Comparison of ENCODE assay signal across 9 cellular contexts in genomic region chr19:43575955-43576451, GRCh38. TPM values are rescaled to one million over a fixed set of nuclear protein-coding genes. Genes with fewer than 3 reads are reported as not detected.
DNase-seq lines count a peak whose midpoint lies in the region; ATAC-seq and TF ChIP-seq lines count a peak whose summit lies in the region.
"Had no signal": no experiment of that assay in that cellular context is flagged by ENCODE, and none has a peak within 500 bp of the region (broad histone marks: within the 10 kb centered on the region; RNA-seq: fewer than 3 reads in every experiment).

No MANE protein-coding gene starts in this region.

- peaks cover 0 to 28% (median 0%) of the 10 kb centered on the region in 9 donors for H3K36me3 ChIP-seq in heart right ventricle
- H3K36me3 ChIP-seq in spleen: peaks cover 0 to 31% (median 3%) of the 10 kb centered on the region in 6 donors

- H3K4me3 ChIP-seq in heart right ventricle (peak overlapping the region in 9 of 10 donors; percentile 56 to 93 (median 77)), spleen (peak overlapping the region; percentile 20 to 93 (median 75))

- no peaks in the 10 kb centered on the region for H3K9me3 ChIP-seq in heart right ventricle
- no peaks in the 10 kb centered on the region for H3K9me3 ChIP-seq in spleen

- WGBS in heart right ventricle, 2 donors: 51 to 62% methylated on average over 28 of the region's 28 CpGs
- 51 to 71% (median 68%) methylated on average over 28 of the region's 28 CpGs for WGBS in spleen, 5 donors

- no peaks in the 10 kb centered on the region for H3K9me3 Mint-ChIP-seq in T-helper 1 cell treated with Interleukin-12 subunit alpha and Interleukin-12 subunit beta and Interleukin-4 antibody, amounts not matched to agents 30 μg/mL and 1 μg/mL, for 36 hours

- peaks cover 6% of the 10 kb centered on the region for H3K27me3 Mint-ChIP-seq in T-helper 1 cell treated with Interleukin-12 subunit alpha and Interleukin-12 subunit beta and Interleukin-4 antibody, amounts not matched to agents 30 μg/mL and 1 μg/mL, for 36 hours (ENCODE audit: low read depth)

- no peak for DNase-seq in T-helper 1 cell
- no peak for DNase-seq in heart right ventricle
- DNase-seq in spleen: peak; percentile 77
- DNase-seq in NCI-H82 treated with DMSO at 0.1 percent for 48 hours (lab: John Stamatoyannopoulos, UW; ENCODE audit: unreplicated experiment): no peak
- DNase-seq in central memory CD4-positive, alpha-beta T cell: no peak

- H3K4me1 ChIP-seq in heart right ventricle (peaks cover 5 to 34% (median 14%) of the 10 kb centered on the region in 9 donors), spleen (peaks cover 9 to 72% (median 36%) of the 10 kb centered on the region in 6 donors)

- no peak for TF ChIP-seq POLR2A in spleen (IDR thresholded peaks at IDR 0.05)

- TF ChIP-seq CTCF in VCaP (conservative IDR thresholded peaks at IDR 0.05) (no peak), heart right ventricle (IDR thresholded peaks at IDR 0.05) (no peak), spleen (IDR thresholded peaks at IDR 0.05 in 8 of 11, conservative IDR thresholded peaks at IDR 0.05 in 3 of 11) (no peak)

- peak overlapping the region; percentile 54 for H3K4me3 Mint-ChIP-seq in T-helper 1 cell treated with Interleukin-12 subunit alpha and Interleukin-12 subunit beta and Interleukin-4 antibody, amounts not matched to agents 30 μg/mL and 1 μg/mL, for 36 hours

- H3K36me3 Mint-ChIP-seq in T-helper 1 cell treated with Interleukin-12 subunit alpha and Interleukin-12 subunit beta and Interleukin-4 antibody, amounts not matched to agents 30 μg/mL and 1 μg/mL, for 36 hours (ENCODE audit: low read depth): peaks cover 2% of the 10 kb centered on the region

- H3K27ac ChIP-seq in VCaP (peak overlapping the region; percentile 88), heart right ventricle (peak overlapping the region in 6 of 10 donors; percentile 45 to 90 (median 78)), spleen (peak overlapping the region in 7 of 8 donors; percentile 22 to 93 (median 86))

- ATAC-seq in heart right ventricle: peak in 2 of 8 donors; percentile 2 to 6
- ATAC-seq in HG02759 (IDR thresholded peaks at IDR 0.05; ENCODE audit: unreplicated experiment): no peak

- intact Hi-C loops in heart right ventricle (cut with DNase I): loop anchor here in 5 of 10 donors (1.0 to 2.0 kb wide), 2 partner anchors 17 to 20 kb away; partner anchors contain the start of genes IRGQ (in 4 of the 5) and ZNF576 (in 4 of the 5)
- intact Hi-C loops in spleen (cut with DNase I; ENCODE audit: low total_unique reads): no loop called here

- peaks cover 34% of the 10 kb centered on the region for H3K4me1 Mint-ChIP-seq in T-helper 1 cell treated with Interleukin-12 subunit alpha and Interleukin-12 subunit beta and Interleukin-4 antibody, amounts not matched to agents 30 μg/mL and 1 μg/mL, for 36 hours (ENCODE audit: low read depth)

- H3K27me3 ChIP-seq in heart right ventricle (no peaks in the 10 kb centered on the region), spleen (replicated peaks in 1 of 7) (no peaks in the 10 kb centered on the region)

- peak overlapping the region; percentile 63 for H3K27ac Mint-ChIP-seq in T-helper 1 cell treated with Interleukin-12 subunit alpha and Interleukin-12 subunit beta and Interleukin-4 antibody, amounts not matched to agents 30 μg/mL and 1 μg/mL, for 36 hours

RNA-seq across cellular contexts. Expression of gene PINLYP, which starts 0.4 kb away (rescaled TPM):
- total RNA-seq in heart right ventricle (1 to 10 TPM in 9 of 10 donors, under 1 TPM in 1; 0.28 to 3.7 (median 1.3) TPM), spleen (1 to 10 TPM; 2.0 to 8.7 (median 4.3) TPM)
- polyA plus RNA-seq in heart right ventricle (1 to 10 TPM; 4.5 to 5.2 TPM), spleen (10 to 100 TPM in 1 of 3 donors, 1 to 10 TPM in 2; 6.9 to 10.5 (median 9.6) TPM)

RNA-seq across cellular contexts. Expression of gene XRCC1, which starts 0.7 kb away (rescaled TPM):
- 10 to 100 TPM; 11.8 to 21.9 (median 17.7) TPM for total RNA-seq in heart right ventricle
- polyA plus RNA-seq in heart right ventricle: 10 to 100 TPM; 11.0 to 19.2 TPM
- total RNA-seq in spleen: 10 to 100 TPM; 23.6 to 32.0 (median 26.0) TPM
- polyA plus RNA-seq in spleen: 10 to 100 TPM; 16.0 to 19.0 (median 16.4) TPM

RNA-seq across cellular contexts. Expression of gene IRGQ, which starts 19.9 kb away (rescaled TPM):
- total RNA-seq in heart right ventricle: 10 to 100 TPM; 19.0 to 34.2 (median 28.4) TPM
- polyA plus RNA-seq in heart right ventricle: 1 to 10 TPM; 5.6 to 8.8 TPM
- total RNA-seq in spleen: 10 to 100 TPM; 16.5 to 25.9 (median 20.9) TPM
- polyA plus RNA-seq in spleen: 1 to 10 TPM; 3.1 to 3.9 (median 3.8) TPM

RNA-seq across cellular contexts. Expression of gene ZNF576, which starts 20.4 kb away (rescaled TPM):
- total RNA-seq in heart right ventricle (10 to 100 TPM in 9 of 10 donors, 1 to 10 TPM in 1; 8.7 to 15.9 (median 12.7) TPM), spleen (10 to 100 TPM in 5 of 7 donors, 1 to 10 TPM in 2; 8.1 to 12.9 (median 11.5) TPM)
- polyA plus RNA-seq in heart right ventricle (10 to 100 TPM in 1 of 2 donors, 1 to 10 TPM in 1; 6.7 to 20.9 TPM), spleen (10 to 100 TPM in 1 of 3 donors, 1 to 10 TPM in 2; 6.9 to 14.7 (median 9.8) TPM)

RNA-seq across cellular contexts. Expression of gene SRRM5, which starts 35.9 kb away (rescaled TPM):
- total RNA-seq in heart right ventricle (under 1 TPM in 8 of 10 donors, not detected in 2; 0.11 to 0.32 (median 0.22) TPM), spleen (under 1 TPM; 0.32 to 0.94 (median 0.40) TPM)
- polyA plus RNA-seq in heart right ventricle (1 to 10 TPM in 1 of 2 donors, under 1 TPM in 1; 0.26 to 1.6 TPM), spleen (under 1 TPM; 0.26 to 0.54 (median 0.52) TPM)
- total RNA-seq: Daoy had no signal
